ENCODE assay signal across 15 cellular contexts in genomic region chr19:39943586-39943985, GRCh38. TPM values are rescaled to one million over a fixed set of nuclear protein-coding genes. Genes with fewer than 3 reads are reported as not detected.
A peak's percentile ranks its signal among the peaks of the same experiment; 100 is the strongest.
DNase-seq lines count a peak whose midpoint lies in the region; ATAC-seq, FAIRE-seq and TF ChIP-seq lines count a peak whose summit lies in the region.
"Had no signal": no experiment of that assay in that cellular context is flagged by ENCODE, and none has a peak within 500 bp of the region (broad histone marks: within the 10 kb centered on the region; RNA-seq: fewer than 3 reads in every experiment).

No MANE protein-coding gene starts in this region.

- TF ChIP-seq CTCF in activated B cell treated with CpG ODN at 0.5 μM for 24 hours (IDR thresholded peaks at IDR 0.05) (no peak), kidney (IDR thresholded peaks at IDR 0.05; ENCODE audit: borderline replicate concordance, extremely low read depth, insufficient read depth) (no peak), testis (IDR thresholded peaks at IDR 0.05) (no peak), CD14-positive monocyte (IDR thresholded peaks at IDR 0.05) (no peak)

- CTCF ChIA-PET in activated B cell treated with CpG ODN at 0.5 μM for 24 hours (lab: Charles Lee): interaction anchor here (2.3 kb wide), 1 partner anchor 27 kb away, joined by 16 read pairs; the partner anchor contains the start of gene PSMC4

- H3K9me3 ChIP-seq in kidney (ENCODE audit: control insufficient read depth in 1 of 2, low read length in 2 of 2) (no peaks in the 10 kb centered on the region), thymus (ENCODE audit: control insufficient read depth) (no peaks in the 10 kb centered on the region), testis (no peaks in the 10 kb centered on the region)

- peak overlapping the region; percentile 45 to 76 for H3K27ac ChIP-seq in kidney (ENCODE audit: low read depth in 2 of 2, low read length in 2 of 2)
- H3K27ac ChIP-seq in thymus (ENCODE audit: low read depth): peak overlapping the region; percentile 1
- H3K27ac ChIP-seq in testis: no peak overlapping the region

- H3K4me1 ChIP-seq in kidney (ENCODE audit: control insufficient read depth in 1 of 2, insufficient read depth in 1 of 2, low read depth in 1 of 2, low read length in 2 of 2) (peaks cover 7 to 20% of the 10 kb centered on the region in 2 donors), thymus (ENCODE audit: control insufficient read depth, insufficient read depth, low read length) (peaks cover 15% of the 10 kb centered on the region), testis (no peaks in the 10 kb centered on the region)

- TF ChIP-seq POLR2A in testis (IDR thresholded peaks at IDR 0.05): no peak

- peaks cover 10% of the 10 kb centered on the region for H3K36me3 Mint-ChIP-seq in activated T-cell treated with anti-CD3 and anti-CD28 coated beads, Interleukin-2, amount 50 U/mL, for 24 hours (ENCODE audit: low read depth)
- H3K36me3 Mint-ChIP-seq in activated B cell treated with CpG ODN at 0.5 μM for 24 hours (ENCODE audit: low read depth) (peaks cover 3% of the 10 kb centered on the region), CD14-positive monocyte (peaks cover 17 to 20% of the 10 kb centered on the region in 2 donors)

- no peak overlapping the region for H3K9ac ChIP-seq in kidney (ENCODE audit: low read length in 2 of 2)

- H3K27ac Mint-ChIP-seq in activated T-cell treated with anti-CD3 and anti-CD28 coated beads, Interleukin-2, amount 50 U/mL, for 24 hours: peak overlapping the region; percentile 70
- peak overlapping the region; percentile 62 for H3K27ac Mint-ChIP-seq in activated B cell treated with CpG ODN at 0.5 μM for 24 hours
- H3K27ac Mint-ChIP-seq in CD14-positive monocyte: peak overlapping the region in 1 of 7 donors; percentile 45

- DNase-seq in activated T-cell treated with anti-CD3 and anti-CD28 coated beads, Interleukin-2, amount 50 U/mL, for 24 hours: no peak
- DNase-seq in activated T-cell treated with anti-CD3 and anti-CD28 coated beads for 4 hours (no peak), activated B cell treated with CpG ODN at 0.5 μM for 24 hours (no peak), kidney (no peak), testis (no peak), CD14-positive monocyte (ENCODE audit: low spot score) (no peak), NCI-H2171 (lab: John Stamatoyannopoulos, UW) (no peak)
- DNase-seq: DMS153; effector CD4-positive, alpha-beta T cell; foreskin melanocyte; islet precursor cell; NCI-H1694; NCI-H526 treated with DMSO at 0.1 percent for 48 hours; Right ventricle myocardium superior had no signal

- H3K27me3 Mint-ChIP-seq in activated T-cell treated with anti-CD3 and anti-CD28 coated beads, Interleukin-2, amount 50 U/mL, for 24 hours: no peaks in the 10 kb centered on the region
- H3K27me3 Mint-ChIP-seq in activated B cell treated with CpG ODN at 0.5 μM for 24 hours (no peaks in the 10 kb centered on the region), CD14-positive monocyte (ENCODE audit: low read depth in 3 of 3) (peaks cover 69 to 90% (median 71%) of the 10 kb centered on the region in 3 donors)

- POLR2A ChIA-PET in activated B cell treated with CpG ODN at 0.5 μM for 24 hours (lab: Charles Lee): interaction anchor here (2.3 to 2.5 kb wide), 2 partner anchors 10 to 27 kb away, joined by 20 read pairs; partner anchors contain the start of gene PSMC4

- H3K4me1 Mint-ChIP-seq in activated T-cell treated with anti-CD3 and anti-CD28 coated beads, Interleukin-2, amount 50 U/mL, for 24 hours (ENCODE audit: low read depth): peaks cover 78% of the 10 kb centered on the region
- H3K4me1 Mint-ChIP-seq in activated B cell treated with CpG ODN at 0.5 μM for 24 hours (peaks cover 71% of the 10 kb centered on the region), CD14-positive monocyte (peaks cover 72% of the 10 kb centered on the region)

- peaks cover 6% of the 10 kb centered on the region for H3K9me3 Mint-ChIP-seq in activated T-cell treated with anti-CD3 and anti-CD28 coated beads, Interleukin-2, amount 50 U/mL, for 24 hours
- H3K9me3 Mint-ChIP-seq in activated B cell treated with CpG ODN at 0.5 μM for 24 hours (peaks cover 4% of the 10 kb centered on the region), CD14-positive monocyte (peaks cover 9 to 37% (median 19%) of the 10 kb centered on the region in 7 donors)

- H3K4me3 ChIP-seq in kidney (ENCODE audit: low read length in 2 of 2) (no peak overlapping the region), thymus (ENCODE audit: low read length) (no peak overlapping the region), testis (no peak overlapping the region)

- WGBS in thymus: 93% methylated on average over 7 of the region's 7 CpGs
- WGBS in testis, 2 donors: 79 to 93% methylated on average over 7 of the region's 7 CpGs

- FAIRE-seq in kidney (lab: Jason Lieb, UNC): no peak

- no peak overlapping the region for H3K4me3 Mint-ChIP-seq in activated T-cell treated with anti-CD3 and anti-CD28 coated beads, Interleukin-2, amount 50 U/mL, for 24 hours
- H3K4me3 Mint-ChIP-seq in activated B cell treated with CpG ODN at 0.5 μM for 24 hours (peak overlapping the region; percentile 13), CD14-positive monocyte (peak overlapping the region in 1 of 2 donors; percentile 60)

- H3K27me3 ChIP-seq in thymus (ENCODE audit: control insufficient read depth, insufficient read depth): no peaks in the 10 kb centered on the region
- no peaks in the 10 kb centered on the region for H3K27me3 ChIP-seq in testis

- no peak for ATAC-seq in activated B cell treated with CpG ODN at 0.5 μM for 24 hours (ENCODE audit: low read depth)

- H3K36me3 ChIP-seq in kidney (ENCODE audit: control insufficient read depth in 1 of 2, insufficient read depth in 2 of 2, low read length in 2 of 2) (no peaks in the 10 kb centered on the region), thymus (ENCODE audit: control insufficient read depth, insufficient read depth) (no peaks in the 10 kb centered on the region), testis (ENCODE audit: low read depth, missing control alignments) (no peaks in the 10 kb centered on the region)

- intact Hi-C loops in activated B cell treated with CpG ODN at 0.5 μM for 24 hours (cut with micrococcal nuclease) (loop anchor here (5.0 kb wide), 1 partner anchor 111 kb away; the partner anchor contains the start of gene DYRK1B), kidney (cut with DNase I) (no loop called here), testis (cut with DNase I; ENCODE audit: low total_unique reads) (no loop called here), CD14-positive monocyte (cut with micrococcal nuclease) (no loop called here)

RNA-seq across cellular contexts. Expression of gene FCGBP, which starts 9.2 kb away (rescaled TPM):
- total RNA-seq in activated B cell treated with CpG ODN at 0.5 μM for 24 hours (5.8 and 6.1 TPM in 2 replicates), kidney (51.7 TPM), testis (10 to 100 TPM; 15.9 to 18.8 TPM)
- polyA plus RNA-seq in kidney (ENCODE audit: insufficient read depth, low read depth, low replicate concordance) (7.6 TPM), thymus (7.7 TPM), testis (ENCODE audit: insufficient read depth, low read depth, low replicate concordance) (6.7 TPM), CD14-positive monocyte (under 1 TPM in 1 of 2 donors, not detected in 1; 0.07 TPM)

RNA-seq across cellular contexts. Expression of gene PSMC4, which starts 27.4 kb away (rescaled TPM):
- total RNA-seq in activated B cell treated with CpG ODN at 0.5 μM for 24 hours (109 and 115 TPM in 2 replicates), kidney (84.7 TPM), testis (10 to 100 TPM; 73.0 to 77.9 TPM)
- polyA plus RNA-seq in kidney (ENCODE audit: insufficient read depth, low read depth, low replicate concordance) (113 TPM), thymus (71.6 TPM), testis (ENCODE audit: insufficient read depth, low read depth, low replicate concordance) (114 TPM), CD14-positive monocyte (10 to 100 TPM; 79.6 to 85.8 TPM)

RNA-seq across cellular contexts. Expression of gene ZNF546, which starts 53.3 kb away (rescaled TPM):
- total RNA-seq in activated B cell treated with CpG ODN at 0.5 μM for 24 hours (5.8 and 11.6 TPM in 2 replicates), kidney (7.3 TPM), testis (10 to 100 TPM; 19.6 to 21.7 TPM)
- polyA plus RNA-seq in kidney (ENCODE audit: insufficient read depth, low read depth, low replicate concordance) (3.4 TPM), thymus (2.9 TPM), testis (ENCODE audit: insufficient read depth, low read depth, low replicate concordance) (27.6 TPM), CD14-positive monocyte (1 to 10 TPM; 1.3 to 1.4 TPM)

Comparison
In these comparisons a context has a peak if more than half of its experiments do, and no peak if none do; other contexts are left out.
1. H3K27ac ChIP-seq: peak in kidney (2 of 2) and thymus (single experiment); none in testis (0 of 2).